8 cellular contexts compared by ENCODE assay signal in genomic region chr15:55289011-55289572, GRCh38. TPM values are rescaled to one million over a fixed set of nuclear protein-coding genes. Genes with fewer than 3 reads are reported as not detected.
DNase-seq lines count a peak whose midpoint lies in the region; ATAC-seq and TF ChIP-seq lines count a peak whose summit lies in the region.

No MANE protein-coding gene starts in this region.

- CTCF ChIA-PET in activated CD8-positive, alpha-beta T cell treated with anti-CD3 and anti-CD28 coated beads for 36 hours (lab: Charles Lee), result interaction anchor here (1.5 to 2.5 kb wide), 3 partner anchors 10 to 120 kb away, joined by 3 to 8 read pairs (median 6); no protein-coding TSS in a partner anchor

- ATAC-seq in GM18867 (IDR thresholded peaks at IDR 0.05; ENCODE audit: unreplicated experiment), result peak; percentile 19
- peak; percentile 17 for ATAC-seq in activated CD8-positive, alpha-beta T cell treated with anti-CD3 and anti-CD28 coated beads for 36 hours
- ATAC-seq in natural killer cell, result peak in 2 of 3 donors; percentile 11 to 20
- no peak for ATAC-seq in GM19463 (IDR thresholded peaks at IDR 0.05; ENCODE audit: unreplicated experiment)

- no peak for TF ChIP-seq CTCF in AG09309 (IDR thresholded peaks at IDR 0.05; ENCODE audit: control insufficient read depth, insufficient read depth, low read depth, low read length, missing control alignments)
- TF ChIP-seq CTCF in activated CD8-positive, alpha-beta T cell treated with anti-CD3 and anti-CD28 coated beads for 36 hours (IDR thresholded peaks at IDR 0.05), result no peak
- no peak for TF ChIP-seq CTCF in natural killer cell (IDR thresholded peaks at IDR 0.05)

- no peaks in the 10 kb centered on the region for H3K27me3 Mint-ChIP-seq in activated CD8-positive, alpha-beta T cell treated with anti-CD3 and anti-CD28 coated beads for 36 hours
- H3K27me3 Mint-ChIP-seq in natural killer cell (ENCODE audit: low read depth in 2 of 2), result no peaks in the 10 kb centered on the region

- peak overlapping the region; percentile 96 for H3K27ac Mint-ChIP-seq in activated CD8-positive, alpha-beta T cell treated with anti-CD3 and anti-CD28 coated beads for 36 hours
- peak overlapping the region; percentile 93 to 99 for H3K27ac Mint-ChIP-seq in natural killer cell

- intact Hi-C loops in activated CD8-positive, alpha-beta T cell treated with anti-CD3 and anti-CD28 coated beads for 36 hours (cut with micrococcal nuclease), result no loop called here
- intact Hi-C loops in natural killer cell (cut with micrococcal nuclease), result loop anchor here (10.0 kb wide), 1 partner anchor 116 kb away; the partner anchor contains the start of genes CCPG1 and PIERCE2

- H3K9me3 Mint-ChIP-seq in activated CD8-positive, alpha-beta T cell treated with anti-CD3 and anti-CD28 coated beads for 36 hours, result no peaks in the 10 kb centered on the region
- no peaks in the 10 kb centered on the region for H3K9me3 Mint-ChIP-seq in natural killer cell

- no peaks in the 10 kb centered on the region for H3K9me3 ChIP-seq in Karpas-422 (ENCODE audit: low read length)
- H3K9me3 ChIP-seq in esophagus (ENCODE audit: control insufficient read depth in 2 of 2, insufficient read depth in 1 of 2, low read depth in 1 of 2, low read length in 1 of 2), result no peaks in the 10 kb centered on the region

- peak overlapping the region; percentile 79 for H3K9ac ChIP-seq in Karpas-422 (ENCODE audit: low read length)

- H3K4me1 Mint-ChIP-seq in activated CD8-positive, alpha-beta T cell treated with anti-CD3 and anti-CD28 coated beads for 36 hours (ENCODE audit: low read depth), result peaks cover 35% of the 10 kb centered on the region
- peaks cover 55 to 56% of the 10 kb centered on the region in 2 donors for H3K4me1 Mint-ChIP-seq in natural killer cell

- 2 to 3% methylated on average over 15 of the region's 15 CpGs for WGBS in esophagus, 2 donors

- H3K27ac ChIP-seq in Karpas-422 (ENCODE audit: low read length) (no peak overlapping the region), esophagus (ENCODE audit: low read depth in 2 of 2, low read length in 1 of 2) (peak overlapping the region; percentile 87 to 96)

- H3K4me3 ChIP-seq in AG09309 (ENCODE audit: control insufficient read depth, low read depth, low read length) (peak overlapping the region; percentile 77), Karpas-422 (ENCODE audit: low read length) (peak overlapping the region; percentile 85), esophagus (ENCODE audit: low read depth in 1 of 2, low read length in 2 of 2) (peak overlapping the region; percentile 81 to 92)

- H3K36me3 ChIP-seq in Karpas-422 (ENCODE audit: insufficient read depth, low read length), result no peaks in the 10 kb centered on the region
- no peaks in the 10 kb centered on the region for H3K36me3 ChIP-seq in esophagus (ENCODE audit: control insufficient read depth in 2 of 2, insufficient read depth in 2 of 2, low read length in 1 of 2)

- no peaks in the 10 kb centered on the region; the same call in 1 of the 2 replicates for H3K27me3 ChIP-seq in Karpas-422 (ENCODE audit: low read length)
- H3K27me3 ChIP-seq in esophagus (ENCODE audit: control insufficient read depth in 1 of 2, insufficient read depth in 2 of 2, low read length in 2 of 2), result no peaks in the 10 kb centered on the region

- DNase-seq in AG09309 (ENCODE audit: low read depth) (no peak), Karpas-422 (peak; percentile 44), natural killer cell (peak; percentile 35), pons (ENCODE audit: low spot score) (no peak)
- DNase-seq in activated CD8-positive, alpha-beta T cell treated with anti-CD3 and anti-CD28 coated beads for 36 hours, result peak; percentile 66

- H2AFZ ChIP-seq in Karpas-422 (ENCODE audit: low read length), result peak overlapping the region; percentile 98; the same call in 1 of the 2 replicates

- H3K79me2 ChIP-seq in Karpas-422 (ENCODE audit: low read length), result no peaks in the 10 kb centered on the region

- no peaks in the 10 kb centered on the region for H4K20me1 ChIP-seq in Karpas-422 (ENCODE audit: insufficient read depth, low read depth, low read length)

- H3K4me1 ChIP-seq in Karpas-422 (ENCODE audit: low read length) (peaks cover 18% of the 10 kb centered on the region), esophagus (ENCODE audit: control insufficient read depth in 2 of 2, insufficient read depth in 2 of 2, low read length in 1 of 2) (peaks cover 0 to 2% of the 10 kb centered on the region in 2 donors)

- H3K36me3 Mint-ChIP-seq in activated CD8-positive, alpha-beta T cell treated with anti-CD3 and anti-CD28 coated beads for 36 hours (ENCODE audit: low read depth), result peaks cover 45% of the 10 kb centered on the region
- H3K36me3 Mint-ChIP-seq in natural killer cell, result no peaks in the 10 kb centered on the region

- H3K4me2 ChIP-seq in Karpas-422 (ENCODE audit: low read depth, low read length, poor library complexity, severe bottlenecking), result peak overlapping the region; percentile 99

- POLR2A ChIA-PET in activated CD8-positive, alpha-beta T cell treated with anti-CD3 and anti-CD28 coated beads for 36 hours (lab: Charles Lee), result interaction anchor here (1.4 to 2.2 kb wide), 3 partner anchors 18 to 68 kb away, joined by 4 to 11 read pairs (median 5); no protein-coding TSS in a partner anchor

- H3K4me3 Mint-ChIP-seq in activated CD8-positive, alpha-beta T cell treated with anti-CD3 and anti-CD28 coated beads for 36 hours, result peak overlapping the region; percentile 90
- H3K4me3 Mint-ChIP-seq in natural killer cell, result peak overlapping the region; percentile 92

- H3K9me2 ChIP-seq in Karpas-422 (replicated peaks; ENCODE audit: insufficient read depth, low read length), result no peaks in the 10 kb centered on the region

RNA-seq across cellular contexts. Expression of gene RAB27A, which starts 0.5 kb away (rescaled TPM):
- total RNA-seq in Karpas-422 (2014; rRNA removed; shearing (Covaris generic); ENCODE audit: low replicate concordance), result 1.3 and 4.7 TPM in 2 replicates
- 100 to 1,000 TPM; 122 to 125 TPM for total RNA-seq in activated CD8-positive, alpha-beta T cell treated with anti-CD3 and anti-CD28 coated beads for 36 hours
- polyA plus RNA-seq in esophagus, result 10 to 100 TPM; 10.2 to 20.9 TPM
- 100 to 1,000 TPM in 1 of 3 donors, 10 to 100 TPM in 2; 90.0 to 111 (median 98.1) TPM for total RNA-seq in natural killer cell

RNA-seq across cellular contexts. Expression of gene PIGBOS1, which starts 29.8 kb away (rescaled TPM):
- 17.1 and 18.2 TPM in 2 replicates for total RNA-seq in Karpas-422 (2014; rRNA removed; shearing (Covaris generic); ENCODE audit: low replicate concordance)
- total RNA-seq in activated CD8-positive, alpha-beta T cell treated with anti-CD3 and anti-CD28 coated beads for 36 hours, result 10 to 100 TPM; 10.5 to 13.2 TPM
- 1 to 10 TPM; 9.2 to 9.5 TPM for polyA plus RNA-seq in esophagus
- 10 to 100 TPM in 1 of 3 donors, 1 to 10 TPM in 2; 7.7 to 10.9 (median 9.3) TPM for total RNA-seq in natural killer cell

RNA-seq across cellular contexts. Expression of gene PIGB, which starts 29.9 kb away (rescaled TPM):
- 15.6 and 46.6 TPM in 2 replicates for total RNA-seq in Karpas-422 (2014; rRNA removed; shearing (Covaris generic); ENCODE audit: low replicate concordance)
- 10 to 100 TPM; 14.0 to 17.5 TPM for total RNA-seq in activated CD8-positive, alpha-beta T cell treated with anti-CD3 and anti-CD28 coated beads for 36 hours
- 10 to 100 TPM in 1 of 2 donors, 1 to 10 TPM in 1; 7.7 to 14.2 TPM for polyA plus RNA-seq in esophagus
- 10 to 100 TPM; 24.9 to 33.5 (median 26.1) TPM for total RNA-seq in natural killer cell

Comparison
In these comparisons a context has a peak if more than half of its experiments do, and no peak if none do; other contexts are left out.
1. DNase-seq: peak in Karpas-422 (single experiment), activated CD8-positive, alpha-beta T cell treated with anti-CD3 and anti-CD28 coated beads for 36 hours (single experiment) and natural killer cell (single experiment); none in AG09309 (single experiment) and pons (single experiment).
2. RNA of gene RAB27A, which starts 0.5 kb away (total RNA-seq): 122 to 125 TPM in activated CD8-positive, alpha-beta T cell treated with anti-CD3 and anti-CD28 coated beads for 36 hours and 90.0 to 111 TPM in natural killer cell; 1.3 to 4.7 TPM in Karpas-422; every median in the first group is over 10 times any median in the second.
3. Peak in every context shown above with its lines, with median percentiles within 50 percentile points of each other: H3K4me3 ChIP-seq.